13 cellular contexts compared by ENCODE assay signal in the genomic region with DNA sequence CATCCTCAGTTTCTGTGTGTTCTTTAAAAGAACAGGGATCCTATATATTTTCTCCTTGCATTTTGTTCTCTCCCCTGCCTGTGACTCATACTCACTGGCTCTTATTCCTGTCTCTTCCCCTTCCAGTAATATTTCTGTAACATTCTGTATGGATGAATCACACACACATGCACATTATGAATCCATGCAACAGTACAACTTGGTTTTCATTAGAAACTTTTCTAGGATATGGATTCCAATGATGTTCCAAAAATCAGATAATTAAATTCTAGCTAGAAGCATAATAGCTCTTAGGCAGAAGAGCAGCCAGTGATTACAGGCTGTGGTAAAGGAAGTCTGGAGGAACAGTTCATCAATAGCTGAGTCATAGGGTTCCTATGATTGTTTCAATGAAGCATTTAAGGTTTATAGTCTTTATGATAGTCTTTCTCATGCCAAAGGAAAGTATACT.
DNase-seq lines count a peak whose midpoint lies in the region; ATAC-seq and TF ChIP-seq lines count a peak whose summit lies in the region.
"Had no signal": no experiment of that assay in that cellular context is flagged by ENCODE, and none has a peak within 500 bp of the region (broad histone marks: within the 10 kb centered on the region; RNA-seq: fewer than 3 reads in every experiment).

No MANE protein-coding gene starts in this region.

- H3K27me3 ChIP-seq in AG04450 (ENCODE audit: control insufficient read depth, insufficient read depth, low read length) = no peaks in the 10 kb centered on the region
- H3K27me3 ChIP-seq in muscle layer of duodenum (ENCODE audit: low read depth, low read length) = no peaks in the 10 kb centered on the region

- no peaks in the 10 kb centered on the region for H3K36me3 Mint-ChIP-seq in type B pancreatic cell
- H3K36me3 Mint-ChIP-seq: CD8-positive, alpha-beta T cell had no signal

- H3K27ac ChIP-seq in AG04450 (ENCODE audit: low read depth, low read length) (peak overlapping the region; percentile 87), muscle layer of duodenum (ENCODE audit: low read length) (peak overlapping the region; percentile 58)
- H3K27ac ChIP-seq: parathyroid adenoma had no signal

- POLR2A ChIA-PET in AG04450 (lab: Yijun Ruan, JAX) = no interaction called here

- DNase-seq in AG04450 (ENCODE audit: low read depth, low spot score) (peak; percentile 70), NCI-H226 (peak; percentile 92), dermis blood vessel endothelial cell (peak; percentile 86), NCI-H2107 treated with DMSO at 0.1 percent for 48 hours (lab: John Stamatoyannopoulos, UW; ENCODE audit: unreplicated experiment) (no peak), type B pancreatic cell (ENCODE audit: extremely low spot score, unreplicated experiment) (no peak)
- DNase-seq: activated CD8-positive, alpha-beta memory T cell treated with anti-CD3 and anti-CD28 coated beads for 24 hours; CD8-positive, alpha-beta T cell; NCI-H748 treated with DMSO at 0.1 percent for 48 hours; stimulated activated naive CD8-positive, alpha-beta T cell treated with anti-CD3 and anti-CD28 coated beads, Interleukin-15, amount 100 ng/mL, for 72 hours had no signal

- TF ChIP-seq CTCF in AG04450 (IDR thresholded peaks at IDR 0.05; ENCODE audit: low read depth, low read length) (no peak), type B pancreatic cell (conservative IDR thresholded peaks at IDR 0.05) (no peak)

- ATAC-seq in GM21825 (IDR thresholded peaks at IDR 0.05; ENCODE audit: unreplicated experiment) (no peak), GM18907 (IDR thresholded peaks at IDR 0.05; ENCODE audit: unreplicated experiment) (no peak)
- ATAC-seq: CD8-positive, alpha-beta T cell; stimulated activated naive CD8-positive, alpha-beta T cell treated with anti-CD3 and anti-CD28 coated beads, Interleukin-15, amount 100 ng/mL, for 72 hours had no signal

- CTCF ChIA-PET in AG04450 (lab: Charles Lee) = interaction anchor here (0.5 to 1.9 kb wide), 3 partner anchors 93 to 863 kb away, joined by 3 to 10 read pairs (median 3); no protein-coding TSS in a partner anchor

- H3K4me3 Mint-ChIP-seq in type B pancreatic cell = no peak overlapping the region
- H3K4me3 Mint-ChIP-seq: CD8-positive, alpha-beta T cell; stimulated activated naive CD8-positive, alpha-beta T cell treated with anti-CD3 and anti-CD28 coated beads, Interleukin-15, amount 100 ng/mL, for 72 hours had no signal

- no peaks in the 10 kb centered on the region for H3K27me3 Mint-ChIP-seq in type B pancreatic cell
- H3K27me3 Mint-ChIP-seq: stimulated activated naive CD8-positive, alpha-beta T cell treated with anti-CD3 and anti-CD28 coated beads, Interleukin-15, amount 100 ng/mL, for 72 hours had no signal

- no peaks in the 10 kb centered on the region for H3K4me1 Mint-ChIP-seq in type B pancreatic cell (ENCODE audit: unreplicated experiment)
- H3K4me1 Mint-ChIP-seq: stimulated activated naive CD8-positive, alpha-beta T cell treated with anti-CD3 and anti-CD28 coated beads, Interleukin-15, amount 100 ng/mL, for 72 hours had no signal

- H3K4me1 ChIP-seq in muscle layer of duodenum (ENCODE audit: control insufficient read depth in 1 of 2, insufficient read depth in 2 of 2, low read length in 2 of 2) = no peaks in the 10 kb centered on the region
- H3K4me1 ChIP-seq: parathyroid adenoma had no signal

- peaks cover 0 to 3% of the 10 kb centered on the region in 2 donors for H3K36me3 ChIP-seq in muscle layer of duodenum (ENCODE audit: control insufficient read depth in 1 of 2, insufficient read depth in 2 of 2, low read length in 2 of 2)

- no peaks in the 10 kb centered on the region for H3K9me3 Mint-ChIP-seq in type B pancreatic cell
- H3K9me3 Mint-ChIP-seq: CD8-positive, alpha-beta T cell; stimulated activated naive CD8-positive, alpha-beta T cell treated with anti-CD3 and anti-CD28 coated beads, Interleukin-15, amount 100 ng/mL, for 72 hours had no signal

- H3K9me3 ChIP-seq in AG04450 (ENCODE audit: control insufficient read depth, insufficient read depth, low read length) (no peaks in the 10 kb centered on the region), muscle layer of duodenum (ENCODE audit: control insufficient read depth in 1 of 2, low read length in 2 of 2) (no peaks in the 10 kb centered on the region)

- no peak overlapping the region for H3K27ac Mint-ChIP-seq in type B pancreatic cell
- H3K27ac Mint-ChIP-seq: CD8-positive, alpha-beta T cell; stimulated activated naive CD8-positive, alpha-beta T cell treated with anti-CD3 and anti-CD28 coated beads, Interleukin-15, amount 100 ng/mL, for 72 hours had no signal

- no peak overlapping the region for H3K4me3 ChIP-seq in AG04450 (ENCODE audit: low read depth, low read length)
- no peak overlapping the region for H3K4me3 ChIP-seq in muscle layer of duodenum (ENCODE audit: low read depth in 1 of 2, low read length in 2 of 2)

Comparison
In these comparisons a context has a peak if more than half of its experiments do, and no peak if none do; other contexts are left out.
1. DNase-seq: peak in AG04450 (single experiment), NCI-H226 (single experiment) and dermis blood vessel endothelial cell (single experiment); none in NCI-H2107 treated with DMSO at 0.1 percent for 48 hours (single experiment) and type B pancreatic cell (single experiment).